21 cellular contexts compared by ENCODE assay signal in the genomic region with DNA sequence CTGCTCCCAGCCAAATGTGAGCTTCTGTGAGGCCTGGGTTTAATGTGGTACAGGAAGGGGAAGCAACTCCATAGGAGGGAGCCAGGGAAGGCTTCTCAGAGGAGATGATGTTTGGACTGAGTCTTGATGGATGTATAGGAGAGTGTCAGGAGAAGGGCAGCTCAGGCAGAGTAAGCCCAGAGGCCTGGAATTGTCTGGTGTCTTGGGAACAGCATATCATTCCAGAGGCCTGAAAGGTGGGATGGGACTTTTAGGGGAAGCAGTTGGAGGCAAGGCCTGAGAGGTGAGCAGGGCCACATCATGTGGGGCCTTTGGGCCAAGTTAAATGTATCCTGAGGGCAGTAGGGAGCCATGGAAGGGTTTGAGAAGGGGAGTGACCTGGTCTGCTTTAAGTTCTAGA.
"Had no signal": no experiment of that assay in that cellular context is flagged by ENCODE, and none has a peak within 500 bp of the region (broad histone marks: within the 10 kb centered on the region; RNA-seq: fewer than 3 reads in every experiment).

No MANE protein-coding gene starts in this region.

- H3K9me3 ChIP-seq: neutrophil, thoracic aorta, upper lobe of right lung had no signal

- H3K27ac Mint-ChIP-seq: activated CD4-positive, alpha-beta T cell treated with anti-CD3 and anti-CD28 coated beads, Interleukin-2, amount 10 ng/mL, durations not matched to agents 24 days and 14 days; activated CD8-positive, alpha-beta T cell treated with anti-CD3 and anti-CD28 coated beads for 36 hours; activated T-cell treated with anti-CD3 and anti-CD28 coated beads, Interleukin-2, amount 50 U/mL, for 72 hours; stimulated activated memory B cell treated with anti-CD40 and anti-IgM and Interleukin-4, amounts not matched to agents 10 μg/mL and 1 μg/mL and 100 μg/mL, for 72 hours had no signal

- FAIRE-seq: islet of Langerhans had no signal

- H3K9me3 Mint-ChIP-seq: activated CD4-positive, alpha-beta T cell treated with anti-CD3 and anti-CD28 coated beads, Interleukin-2, amount 10 ng/mL, durations not matched to agents 24 days and 14 days; activated CD8-positive, alpha-beta T cell treated with anti-CD3 and anti-CD28 coated beads for 36 hours; activated naive CD4-positive, alpha-beta T cell treated with anti-CD3 and anti-CD28 coated beads, Interleukin-2, amount 50 U/mL, for 72 hours; activated T-cell treated with anti-CD3 and anti-CD28 coated beads, Interleukin-2, amount 50 U/mL, for 72 hours; stimulated activated memory B cell treated with anti-CD40 and anti-IgM and Interleukin-4, amounts not matched to agents 10 μg/mL and 1 μg/mL and 100 μg/mL, for 72 hours had no signal

- H3K4me3 ChIP-seq: cardiac muscle cell, lung, spleen, thoracic aorta, upper lobe of right lung had no signal

- H3K27me3 ChIP-seq: cardiac muscle cell had no signal

- H3K36me3 Mint-ChIP-seq: activated naive CD4-positive, alpha-beta T cell treated with anti-CD3 and anti-CD28 coated beads, Interleukin-2, amount 50 U/mL, for 72 hours; stimulated activated memory B cell treated with anti-CD40 and anti-IgM and Interleukin-4, amounts not matched to agents 10 μg/mL and 1 μg/mL and 100 μg/mL, for 72 hours had no signal

- H3K4me1 ChIP-seq: upper lobe of right lung had no signal

- ATAC-seq: activated CD8-positive, alpha-beta T cell treated with anti-CD3 and anti-CD28 coated beads for 36 hours; activated naive CD4-positive, alpha-beta T cell treated with anti-CD3 and anti-CD28 coated beads, Interleukin-2, amount 50 U/mL, for 72 hours; activated T-cell treated with anti-CD3 and anti-CD28 coated beads, Interleukin-2, amount 50 U/mL, for 72 hours; left lobe of liver; stimulated activated memory B cell treated with anti-CD40 and anti-IgM and Interleukin-4, amounts not matched to agents 10 μg/mL and 1 μg/mL and 100 μg/mL, for 72 hours; upper lobe of right lung had no signal

- H3K36me3 ChIP-seq: cardiac muscle cell, neutrophil, spleen, thoracic aorta, upper lobe of right lung had no signal

- H3K27ac ChIP-seq: cardiac muscle cell, epithelial cell of prostate, neutrophil, spleen, thoracic aorta, upper lobe of right lung had no signal

- H3K4me1 Mint-ChIP-seq: stimulated activated memory B cell treated with anti-CD40 and anti-IgM and Interleukin-4, amounts not matched to agents 10 μg/mL and 1 μg/mL and 100 μg/mL, for 72 hours had no signal

- H3K4me3 Mint-ChIP-seq: activated CD4-positive, alpha-beta T cell treated with anti-CD3 and anti-CD28 coated beads, Interleukin-2, amount 10 ng/mL, durations not matched to agents 24 days and 14 days; activated CD8-positive, alpha-beta T cell treated with anti-CD3 and anti-CD28 coated beads for 36 hours; activated T-cell treated with anti-CD3 and anti-CD28 coated beads, Interleukin-2, amount 50 U/mL, for 72 hours; stimulated activated memory B cell treated with anti-CD40 and anti-IgM and Interleukin-4, amounts not matched to agents 10 μg/mL and 1 μg/mL and 100 μg/mL, for 72 hours had no signal

- DNase-seq: activated CD4-positive, alpha-beta T cell treated with anti-CD3 and anti-CD28 coated beads, Interleukin-2, amount 10 ng/mL, durations not matched to agents 24 days and 14 days; activated CD8-positive, alpha-beta T cell treated with anti-CD3 and anti-CD28 coated beads for 36 hours; activated gamma-delta T cell; activated T-cell treated with anti-CD3 and anti-CD28 coated beads, Interleukin-2, amount 50 U/mL, for 72 hours; foreskin fibroblast; midbrain; retina; spleen; stimulated activated CD4-positive, alpha-beta T cell treated with anti-CD3 and anti-CD28 coated beads, Interleukin-4, amount 100 ng/mL, for 4 hours; T-helper 1 cell; T-helper 9 cell; upper lobe of right lung had no signal
